8 cellular contexts compared by ENCODE assay signal in genomic region chr16:30957456-30958163, GRCh38. TPM values are rescaled to one million over a fixed set of nuclear protein-coding genes. Genes with fewer than 3 reads are reported as not detected.
DNase-seq lines count a peak whose midpoint lies in the region; ATAC-seq and TF ChIP-seq lines count a peak whose summit lies in the region.

TSS of gene SETD1A (plus strand) at chr16:30957754. CDS start at chr16:30958732, 978 bp downstream.

- H3K27ac ChIP-seq in BLaER1 treated with 17β-estradiol and CSF1 and Interleukin-3, amounts not matched to agents 10 nM and 100 nM, result peak within 1 kb of the TSS; percentile 98 to 100 (median 100)
- peak within 1 kb of the TSS; percentile 85 for H3K27ac ChIP-seq in colonic mucosa

- no peaks in the 10 kb centered on the region for H3K9me3 ChIP-seq in BLaER1 treated with 17β-estradiol and CSF1 and Interleukin-3, amounts not matched to agents 10 nM and 100 nM (replicated peaks in 1 of 11)
- H3K9me3 ChIP-seq in colonic mucosa, result no peaks in the 10 kb centered on the region

- H3K9ac ChIP-seq in BLaER1 treated with 17β-estradiol and CSF1 and Interleukin-3, amounts not matched to agents 10 nM and 100 nM, result peak within 1 kb of the TSS; percentile 96 to 100 (median 100)
- peak within 1 kb of the TSS; percentile 86 to 89 for H3K9ac ChIP-seq in colonic mucosa (ENCODE audit: low read depth in 2 of 2, low read length in 2 of 2)

- H3K36me3 ChIP-seq in BLaER1 treated with 17β-estradiol and CSF1 and Interleukin-3, amounts not matched to agents 10 nM and 100 nM, result peaks cover 45 to 73% (median 54%) of the 10 kb centered on the region in 11 experiments
- peaks cover 10% of the 10 kb centered on the region for H3K36me3 ChIP-seq in colonic mucosa

- peak within 1 kb of the TSS; percentile 96 for H3K4me3 Mint-ChIP-seq in activated CD4-positive, alpha-beta T cell treated with anti-CD3 and anti-CD28 coated beads, Interleukin-2, amount 10 ng/mL, durations not matched to agents 7 days and 5 days

- DNase-seq in NCI-H526 treated with DMSO at 0.1 percent for 48 hours (lab: John Stamatoyannopoulos, UW), result peak; percentile 84
- DNase-seq in activated CD4-positive, alpha-beta T cell treated with anti-CD3 and anti-CD28 coated beads, Interleukin-2, amount 10 ng/mL, durations not matched to agents 7 days and 5 days, result peak; percentile 98
- peak; percentile 96 for DNase-seq in colonic mucosa
- peak; percentile 99 for DNase-seq in left kidney (ENCODE audit: low read depth, low spot score)
- DNase-seq in stimulated activated CD4-positive, alpha-beta T cell treated with anti-CD3 and anti-CD28 coated beads, Interleukin-1b, Interleukin-23, amount 100 ng/mL, for 4 hours (ENCODE audit: low read depth in 2 of 2), result peak; percentile 96

- ATAC-seq in GM19372 (IDR thresholded peaks at IDR 0.05; ENCODE audit: low read depth, unreplicated experiment), result peak; percentile 72
- ATAC-seq in HG03520 (IDR thresholded peaks at IDR 0.05; ENCODE audit: unreplicated experiment), result peak; percentile 49

- H3K4me1 Mint-ChIP-seq in activated CD4-positive, alpha-beta T cell treated with anti-CD3 and anti-CD28 coated beads, Interleukin-2, amount 10 ng/mL, durations not matched to agents 7 days and 5 days, result peaks cover 45% of the 10 kb centered on the region

- peaks cover 23 to 59% (median 38%) of the 10 kb centered on the region in 11 experiments for H4K20me1 ChIP-seq in BLaER1 treated with 17β-estradiol and CSF1 and Interleukin-3, amounts not matched to agents 10 nM and 100 nM

- intact Hi-C loops in colonic mucosa (cut with DNase I), result no loop called here

- H3K4me2 ChIP-seq in BLaER1 treated with 17β-estradiol and CSF1 and Interleukin-3, amounts not matched to agents 10 nM and 100 nM, result peak within 1 kb of the TSS; percentile 88 to 98 (median 94)

- H3K4me1 ChIP-seq in BLaER1 treated with 17β-estradiol and CSF1 and Interleukin-3, amounts not matched to agents 10 nM and 100 nM, result peaks cover 24 to 33% (median 31%) of the 10 kb centered on the region in 10 experiments
- peaks cover 8% of the 10 kb centered on the region for H3K4me1 ChIP-seq in colonic mucosa

- no peak for TF ChIP-seq CTCF in colonic mucosa (IDR thresholded peaks at IDR 0.05)

- no peaks in the 10 kb centered on the region for H3K27me3 ChIP-seq in BLaER1 treated with 17β-estradiol and CSF1 and Interleukin-3, amounts not matched to agents 10 nM and 100 nM
- H3K27me3 ChIP-seq in colonic mucosa, result no peaks in the 10 kb centered on the region

- peak within 1 kb of the TSS; percentile 100 for H3K27ac Mint-ChIP-seq in activated CD4-positive, alpha-beta T cell treated with anti-CD3 and anti-CD28 coated beads, Interleukin-2, amount 10 ng/mL, durations not matched to agents 7 days and 5 days

- peaks cover 38% of the 10 kb centered on the region for H3K36me3 Mint-ChIP-seq in activated CD4-positive, alpha-beta T cell treated with anti-CD3 and anti-CD28 coated beads, Interleukin-2, amount 10 ng/mL, durations not matched to agents 7 days and 5 days (ENCODE audit: low read depth)

- CTCF ChIA-PET in activated CD4-positive, alpha-beta T cell treated with anti-CD3 and anti-CD28 coated beads, Interleukin-2, amount 10 ng/mL, durations not matched to agents 7 days and 5 days (lab: Charles Lee), result interaction anchor here (1.0 kb wide), 1 partner anchor 16 kb away, joined by 4 read pairs; no protein-coding TSS in a partner anchor

- peak within 1 kb of the TSS; percentile 68 to 84 (median 76) for H3K4me3 ChIP-seq in BLaER1 treated with 17β-estradiol and CSF1 and Interleukin-3, amounts not matched to agents 10 nM and 100 nM
- H3K4me3 ChIP-seq in colonic mucosa, result peak within 1 kb of the TSS; percentile 58

- POLR2A ChIA-PET in activated CD4-positive, alpha-beta T cell treated with anti-CD3 and anti-CD28 coated beads, Interleukin-2, amount 10 ng/mL, durations not matched to agents 7 days and 5 days (lab: Charles Lee), result interaction anchor here (0.6 to 0.7 kb wide), 3 partner anchors 37 to 223 kb away, joined by 4 to 5 read pairs (median 4); no protein-coding TSS in a partner anchor

- H3K27me3 Mint-ChIP-seq in activated CD4-positive, alpha-beta T cell treated with anti-CD3 and anti-CD28 coated beads, Interleukin-2, amount 10 ng/mL, durations not matched to agents 7 days and 5 days, result no peaks in the 10 kb centered on the region

- no peaks in the 10 kb centered on the region for H3K9me3 Mint-ChIP-seq in activated CD4-positive, alpha-beta T cell treated with anti-CD3 and anti-CD28 coated beads, Interleukin-2, amount 10 ng/mL, durations not matched to agents 7 days and 5 days

RNA-seq across cellular contexts. Expression of gene SETD1A, which starts in this region (rescaled TPM):
- 10 to 100 TPM; 26.5 to 26.6 TPM for total RNA-seq in activated CD4-positive, alpha-beta T cell treated with anti-CD3 and anti-CD28 coated beads, Interleukin-2, amount 10 ng/mL, durations not matched to agents 7 days and 5 days
- 10 to 100 TPM; 11.6 to 15.9 TPM for total RNA-seq in colonic mucosa

Comparison
In these comparisons a context has a peak if more than half of its experiments do, and no peak if none do; other contexts are left out.
1. Peak in every context shown above with its lines: DNase-seq, ATAC-seq, H3K4me3 ChIP-seq and H3K27ac ChIP-seq.